ENCODE assay signal across 23 cellular contexts in genomic region chr2:70101174-70101573, GRCh38.
"Had no signal": no experiment of that assay in that cellular context is flagged by ENCODE, and none has a peak within 500 bp of the region (broad histone marks: within the 10 kb centered on the region; RNA-seq: fewer than 3 reads in every experiment).

No MANE protein-coding gene starts in this region.

- DNase-seq: effector memory CD8-positive, alpha-beta T cell; gastrocnemius medialis; immature natural killer cell; left ventricle myocardium inferior; lower lobe of right lung; naive B cell; nephron progenitor cell; psoas muscle; stimulated activated CD4-positive, alpha-beta T cell treated with anti-CD3 and anti-CD28 coated beads, Interleukin-2, amount 100 ng/mL, for 24 hours; stimulated activated CD4-positive, alpha-beta T cell treated with anti-CD3 and anti-CD28 coated beads, Interleukin-4, amount 100 ng/mL, for 4 hours; stimulated activated naive B cell treated with anti-CD40 and anti-IgM and Interleukin-4, amounts not matched to agents 10 μg/mL and 1 μg/mL and 100 μg/mL, for 72 hours had no signal

- H3K27ac ChIP-seq: epithelial cell of prostate, esophagus muscularis mucosa, gastrocnemius medialis, left ventricle myocardium inferior, lower lobe of right lung, neutrophil, psoas muscle, skin epidermis, suprapubic skin had no signal

- H3K4me3 Mint-ChIP-seq: dendritic cell treated with granulocyte-macrophage colony-stimulating factor and Interleukin-4, amounts not matched to agents 40 ng/mL and 50 ng/mL, for 4 days; effector memory CD8-positive, alpha-beta T cell; immature natural killer cell; memory B cell; naive B cell; nephron progenitor cell; stimulated activated naive B cell treated with anti-CD40 and anti-IgM and Interleukin-4, amounts not matched to agents 10 μg/mL and 1 μg/mL and 100 μg/mL, for 72 hours; type B pancreatic cell had no signal

- H3K27ac Mint-ChIP-seq: dendritic cell treated with granulocyte-macrophage colony-stimulating factor and Interleukin-4, amounts not matched to agents 40 ng/mL and 50 ng/mL, for 4 days; effector memory CD8-positive, alpha-beta T cell; memory B cell; naive B cell; nephron progenitor cell; type B pancreatic cell had no signal

- H3K27me3 Mint-ChIP-seq: dendritic cell treated with granulocyte-macrophage colony-stimulating factor and Interleukin-4, amounts not matched to agents 40 ng/mL and 50 ng/mL, for 4 days; effector memory CD8-positive, alpha-beta T cell; memory B cell; naive B cell; stimulated activated naive B cell treated with anti-CD40 and anti-IgM and Interleukin-4, amounts not matched to agents 10 μg/mL and 1 μg/mL and 100 μg/mL, for 72 hours; type B pancreatic cell had no signal

- H3K4me3 ChIP-seq: esophagus muscularis mucosa, gastrocnemius medialis, left ventricle myocardium inferior, lower lobe of right lung, psoas muscle, skin epidermis, suprapubic skin, thyroid gland had no signal

- H3K36me3 ChIP-seq: esophagus muscularis mucosa, gastrocnemius medialis, left ventricle myocardium inferior, lower lobe of right lung, neutrophil, suprapubic skin, thyroid gland had no signal

- H3K9me3 ChIP-seq: esophagus muscularis mucosa, gastrocnemius medialis, left ventricle myocardium inferior, lower lobe of right lung, neutrophil, psoas muscle, suprapubic skin, thyroid gland had no signal

- H3K9me3 Mint-ChIP-seq: dendritic cell treated with granulocyte-macrophage colony-stimulating factor and Interleukin-4, amounts not matched to agents 40 ng/mL and 50 ng/mL, for 4 days; effector memory CD8-positive, alpha-beta T cell; immature natural killer cell; memory B cell; naive B cell; type B pancreatic cell had no signal

- ATAC-seq: effector memory CD8-positive, alpha-beta T cell; gastrocnemius medialis; lower lobe of right lung; psoas muscle; sciatic nerve; stimulated activated naive B cell treated with anti-CD40 and anti-IgM and Interleukin-4, amounts not matched to agents 10 μg/mL and 1 μg/mL and 100 μg/mL, for 72 hours had no signal

- FAIRE-seq: keratinocyte, urothelium cell line had no signal

- H3K36me3 Mint-ChIP-seq: immature natural killer cell, memory B cell, naive B cell, type B pancreatic cell had no signal

- H3K27me3 ChIP-seq: esophagus muscularis mucosa, gastrocnemius medialis, neutrophil, suprapubic skin, thyroid gland had no signal
